ENCODE assay signal across 7 cellular contexts in genomic region chr12:117421987-117422386, GRCh38.
"Had no signal": no experiment of that assay in that cellular context is flagged by ENCODE, and none has a peak within 500 bp of the region (broad histone marks: within the 10 kb centered on the region; RNA-seq: fewer than 3 reads in every experiment).

No MANE protein-coding gene starts in this region.

- H3K4me3 ChIP-seq: GM23338 had no signal

- FAIRE-seq: H1, H54, HTR-8/SVneo had no signal

- DNase-seq: H9, HCEC 1CT, KBM-7 had no signal

- ATAC-seq: GM23338 had no signal
